Comparison of ENCODE assay signal across 1 cellular context in genomic region chr1:21296509-21297354, GRCh38.
TF ChIP-seq lines count a peak whose summit lies in the region.

No MANE protein-coding gene starts in this region.

TF ChIP-seq in GM23338, 12 proteins besides CTCF, POLR2A, EP300 and RAD21 (continued from another document):
- TF ChIP-seq ZNF462 (CRISPR knock-in tag; IDR thresholded peaks at IDR 0.05) (no peak), ETS1 (IDR thresholded peaks at IDR 0.05) (no peak), JUNB (IDR thresholded peaks at IDR 0.05; ENCODE audit: unreplicated experiment) (no peak), STAT1 (IDR thresholded peaks at IDR 0.05; ENCODE audit: unreplicated experiment) (no peak), POLR2AphosphoS5 (IDR thresholded peaks at IDR 0.05; ENCODE audit: low read depth) (no peak), ZNF114 (CRISPR knock-in tag; IDR thresholded peaks at IDR 0.05) (no peak), ZNF331 (CRISPR knock-in tag; IDR thresholded peaks at IDR 0.05; ENCODE audit: low read depth) (no peak), EZH2phosphoT487 (IDR thresholded peaks at IDR 0.05; ENCODE audit: unreplicated experiment) (no peak), NANOG (IDR thresholded peaks at IDR 0.05; ENCODE audit: borderline replicate concordance) (no peak), CREB1 (CRISPR knock-in tag; IDR thresholded peaks at IDR 0.05; ENCODE audit: low read depth) (no peak), EZH2 (IDR thresholded peaks at IDR 0.05; ENCODE audit: low read depth, unreplicated experiment) (no peak)
